Comparison of ENCODE assay signal across 9 cellular contexts in the genomic region with DNA sequence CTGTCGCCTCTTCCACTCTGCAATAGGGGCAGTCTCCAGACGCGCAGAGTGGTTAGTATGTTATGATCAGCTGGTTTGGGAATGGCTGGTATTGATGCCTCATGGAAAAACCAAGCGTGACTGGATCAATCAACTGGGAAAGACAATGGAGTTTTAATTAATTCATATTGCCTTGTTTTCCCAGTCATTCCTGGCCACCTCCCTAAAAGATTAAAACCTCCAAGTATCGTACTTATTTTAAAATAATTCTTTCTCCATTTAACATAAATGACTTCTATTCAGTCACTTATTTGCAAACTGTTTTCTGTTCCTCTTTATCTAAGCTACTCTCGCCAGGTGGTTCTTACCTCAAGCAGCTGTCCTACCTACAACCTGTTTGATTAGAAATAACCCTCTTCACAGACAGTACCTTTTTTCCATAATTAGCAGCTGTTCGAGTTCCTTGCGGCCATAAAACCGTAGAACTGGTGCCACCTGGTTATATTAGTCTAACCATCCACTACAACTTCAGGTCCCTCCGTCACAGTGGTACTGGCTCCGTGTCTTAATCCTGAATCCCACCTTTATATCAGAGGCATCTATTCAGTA. TPM values are rescaled to one million over a fixed set of nuclear protein-coding genes. Genes with fewer than 3 reads are reported as not detected.
DNase-seq lines count a peak whose midpoint lies in the region; ATAC-seq and TF ChIP-seq lines count a peak whose summit lies in the region.
"Had no signal": no experiment of that assay in that cellular context is flagged by ENCODE, and none has a peak within 500 bp of the region (broad histone marks: within the 10 kb centered on the region; RNA-seq: fewer than 3 reads in every experiment).

No MANE protein-coding gene starts in this region.

- WGBS in smooth muscle cell (ENCODE audit: low lambda C conversion rate), result 14% methylated on average over 11 of the region's 11 CpGs

- intact Hi-C loops in PC-9 (cut with micrococcal nuclease; ENCODE audit: unreplicated experiment), result no loop called here

- TF ChIP-seq CTCF in AG04450 (IDR thresholded peaks at IDR 0.05; ENCODE audit: low read depth, low read length) (no peak), PC-9 (conservative IDR thresholded peaks at IDR 0.05) (no peak), fibroblast of villous mesenchyme (IDR thresholded peaks at IDR 0.05; ENCODE audit: insufficient read depth, low read depth, low read length) (no peak), smooth muscle cell (IDR thresholded peaks at IDR 0.05; ENCODE audit: borderline replicate concordance, insufficient read depth, poor library complexity, severe bottlenecking) (no peak)

- peak overlapping the region; percentile 66 for H3K9ac ChIP-seq in smooth muscle cell (ENCODE audit: low read depth)

- H3K4me3 ChIP-seq in AG04450 (ENCODE audit: low read depth, low read length) (peak overlapping the region; percentile 78), PC-9 (peak overlapping the region; percentile 65), fibroblast of villous mesenchyme (ENCODE audit: low read depth, low read length) (peak overlapping the region; percentile 74), smooth muscle cell (peak overlapping the region; percentile 74)

- H3K79me2 ChIP-seq in PC-9 (ENCODE audit: low read depth), result no peaks in the 10 kb centered on the region
- no peaks in the 10 kb centered on the region for H3K79me2 ChIP-seq in smooth muscle cell (ENCODE audit: low read depth)

- H3K4me1 ChIP-seq in PC-9 (replicated peaks; ENCODE audit: insufficient read depth), result peaks cover 10% of the 10 kb centered on the region; the same call in 1 of the 2 replicates
- H3K4me1 ChIP-seq in smooth muscle cell (ENCODE audit: low read depth), result peaks cover 14% of the 10 kb centered on the region

- H3K9me3 ChIP-seq in AG04450 (ENCODE audit: control insufficient read depth, insufficient read depth, low read length), result no peaks in the 10 kb centered on the region
- no peaks in the 10 kb centered on the region for H3K9me3 ChIP-seq in PC-9 (ENCODE audit: insufficient read depth, low read depth)
- no peaks in the 10 kb centered on the region for H3K9me3 ChIP-seq in smooth muscle cell (replicated peaks; ENCODE audit: low read depth)

- CTCF ChIA-PET in AG04450 (lab: Charles Lee), result no interaction called here
- CTCF ChIA-PET in PC-9 (lab: Charles Lee), result no interaction called here

- ATAC-seq in GM18861 (IDR thresholded peaks at IDR 0.05; ENCODE audit: unreplicated experiment), result peak; percentile 71
- peak; percentile 77 for ATAC-seq in HG03025 (IDR thresholded peaks at IDR 0.05; ENCODE audit: low FRiP score, unreplicated experiment)

- no TSS peak for BruUV-seq in PC-9 (replicated peaks; lab: Mats Ljungman, UMichigan)

- H2AFZ ChIP-seq in PC-9 (peak overlapping the region; percentile 97), smooth muscle cell (ENCODE audit: low read depth) (peak overlapping the region; percentile 97)

- H3F3A ChIP-seq in PC-9 (ENCODE audit: insufficient read depth, low read depth) (peaks cover 8% of the 10 kb centered on the region), smooth muscle cell (ENCODE audit: low read depth) (peaks cover 20% of the 10 kb centered on the region)

- H3K27me3 ChIP-seq in AG04450 (ENCODE audit: control insufficient read depth, insufficient read depth, low read length) (no peaks in the 10 kb centered on the region), PC-9 (ENCODE audit: insufficient read depth, low read depth) (no peaks in the 10 kb centered on the region), smooth muscle cell (ENCODE audit: low read depth) (no peaks in the 10 kb centered on the region)

- H4K20me1 ChIP-seq in PC-9 (ENCODE audit: insufficient read depth) (no peaks in the 10 kb centered on the region), smooth muscle cell (ENCODE audit: low read depth) (no peaks in the 10 kb centered on the region)

- DNase-seq in AG04450 (ENCODE audit: low read depth, low spot score), result no peak
- no peak for DNase-seq in PC-9
- DNase-seq in fibroblast of villous mesenchyme (ENCODE audit: low read depth), result no peak
- DNase-seq in smooth muscle cell (lab: John Stamatoyannopoulos, UW; ENCODE audit: unreplicated experiment), result no peak
- DNase-seq in UCSD-AML1 (lab: John Stamatoyannopoulos, UW; ENCODE audit: unreplicated experiment), result no peak
- no peak for DNase-seq in stimulated activated CD4-positive, alpha-beta T cell treated with anti-CD3 and anti-CD28 coated beads, Interleukin-2, amount 100 ng/mL, for 24 hours

- POLR2A ChIA-PET in AG04450 (lab: Yijun Ruan, JAX), result interaction anchor here (1.6 kb wide), 1 partner anchor 65 kb away, joined by 6 read pairs; no protein-coding TSS in a partner anchor
- POLR2A ChIA-PET in PC-9 (lab: Charles Lee; ENCODE audit: unreplicated experiment), result no interaction called here

- H3K36me3 ChIP-seq in PC-9 (ENCODE audit: low read depth), result no peaks in the 10 kb centered on the region
- no peaks in the 10 kb centered on the region for H3K36me3 ChIP-seq in smooth muscle cell (ENCODE audit: low read depth)

- H3K4me2 ChIP-seq in PC-9 (peak overlapping the region; percentile 94), smooth muscle cell (peak overlapping the region; percentile 97)

- H3K9me2 ChIP-seq in PC-9 (ENCODE audit: insufficient read depth), result no peaks in the 10 kb centered on the region

- peak overlapping the region; percentile 53 for H3K27ac ChIP-seq in AG04450 (ENCODE audit: low read depth, low read length)
- H3K27ac ChIP-seq in PC-9, result no peak overlapping the region
- H3K27ac ChIP-seq in smooth muscle cell (ENCODE audit: low read depth), result peak overlapping the region; percentile 82

RNA-seq across cellular contexts. Expression of a gene that starts 0.9 kb away (rescaled TPM):
- polyA plus RNA-seq in AG04450 (2011; rRNA removed), result 2.7 and 4.1 TPM in 2 replicates
- polyA minus RNA-seq in AG04450 (2011; rRNA and poly(A)+ RNA removed), result 6.3 and 6.4 TPM in 2 replicates
- total RNA-seq in PC-9 (2021), result 2.0 and 2.6 TPM in 2 replicates
- total RNA-seq in fibroblast of villous mesenchyme, result 6.5 and 7.1 TPM in 2 replicates
- 5.2 and 9.1 TPM in 2 replicates for total RNA-seq in smooth muscle cell
- 2.8 TPM in 2 replicates for polyA plus RNA-seq in smooth muscle cell

RNA-seq across cellular contexts. Expression of a gene that starts 6.3 kb away (rescaled TPM):
- polyA plus RNA-seq in AG04450 (2011; rRNA removed) (not detected in 2 replicates), smooth muscle cell (not detected in 2 replicates)
- polyA minus RNA-seq in AG04450 (2011; rRNA and poly(A)+ RNA removed), result not detected in 2 replicates
- total RNA-seq in PC-9 (2021) (not detected in 2 replicates), fibroblast of villous mesenchyme (not detected in 2 replicates), smooth muscle cell (not detected in 2 replicates)
- total RNA-seq: LHCN-M2 had no signal

RNA-seq across cellular contexts. Expression of a gene that starts 34.8 kb away (rescaled TPM):
- polyA plus RNA-seq in AG04450 (2011; rRNA removed) (0.09 TPM in 1 of 2 replicates, not detected in the other), smooth muscle cell (not detected in 2 replicates)
- polyA minus RNA-seq in AG04450 (2011; rRNA and poly(A)+ RNA removed), result 2.0 and 2.3 TPM in 2 replicates
- total RNA-seq in PC-9 (2021) (not detected in 2 replicates), fibroblast of villous mesenchyme (0.64 and 0.86 TPM in 2 replicates), smooth muscle cell (0.13 TPM in 1 of 2 replicates, not detected in the other)
- total RNA-seq: LHCN-M2 had no signal

RNA-seq across cellular contexts. Expression of a gene that starts 50.7 kb away (rescaled TPM):
- polyA plus RNA-seq in AG04450 (2011; rRNA removed) (not detected in 2 replicates), smooth muscle cell (not detected in 2 replicates)
- not detected in 2 replicates for polyA minus RNA-seq in AG04450 (2011; rRNA and poly(A)+ RNA removed)
- total RNA-seq in PC-9 (2021) (not detected in 2 replicates), fibroblast of villous mesenchyme (not detected in 2 replicates), smooth muscle cell (not detected in 2 replicates)
- total RNA-seq: LHCN-M2 had no signal
